22 cellular contexts compared by ENCODE assay signal in the genomic region with DNA sequence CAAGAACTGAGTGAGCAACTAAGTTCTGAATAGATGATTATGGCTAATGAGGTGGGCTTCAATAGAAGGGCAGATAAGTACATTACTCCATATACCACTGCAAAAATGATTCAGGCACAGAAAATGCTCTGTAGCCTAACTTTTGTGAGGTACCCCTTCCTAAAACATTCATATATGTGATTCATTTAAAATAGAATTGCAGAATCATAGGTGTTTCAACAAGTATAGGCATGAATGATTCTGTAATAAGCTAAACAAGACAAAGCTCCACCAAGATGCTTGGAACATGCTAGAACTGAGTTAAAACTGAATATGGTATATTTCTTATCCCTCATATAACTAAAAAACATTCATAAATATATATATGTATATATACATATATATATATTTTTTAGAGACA.
"Had no signal": no experiment of that assay in that cellular context is flagged by ENCODE, and none has a peak within 500 bp of the region (broad histone marks: within the 10 kb centered on the region; RNA-seq: fewer than 3 reads in every experiment).

No MANE protein-coding gene starts in this region.

- H3K4me2 ChIP-seq: SK-N-SH had no signal

- DNase-seq: IMR-90, Karpas-422, KG1, MM.1S, NCI-H1092 treated with DMSO at 0.1 percent for 48 hours, NCI-H1436, NCI-H187, NCI-H2029, NCI-H2081 treated with DMSO at 0.1 percent for 48 hours, NCI-H2171, NCI-H226, NCI-H446, NCI-H510A, NCI-H524 treated with DMSO at 0.1 percent for 48 hours, NCI-H69, NCI-H774, PC-3, SHP77, SK-N-SH, SW 1271, T-cell had no signal

- H3K9ac ChIP-seq: SK-N-SH had no signal

- ATAC-seq: Panc1, PC-3, T-cell had no signal

- H3K9me3 ChIP-seq: SK-N-SH had no signal
